Comparison of ENCODE assay signal across 32 cellular contexts in the genomic region with DNA sequence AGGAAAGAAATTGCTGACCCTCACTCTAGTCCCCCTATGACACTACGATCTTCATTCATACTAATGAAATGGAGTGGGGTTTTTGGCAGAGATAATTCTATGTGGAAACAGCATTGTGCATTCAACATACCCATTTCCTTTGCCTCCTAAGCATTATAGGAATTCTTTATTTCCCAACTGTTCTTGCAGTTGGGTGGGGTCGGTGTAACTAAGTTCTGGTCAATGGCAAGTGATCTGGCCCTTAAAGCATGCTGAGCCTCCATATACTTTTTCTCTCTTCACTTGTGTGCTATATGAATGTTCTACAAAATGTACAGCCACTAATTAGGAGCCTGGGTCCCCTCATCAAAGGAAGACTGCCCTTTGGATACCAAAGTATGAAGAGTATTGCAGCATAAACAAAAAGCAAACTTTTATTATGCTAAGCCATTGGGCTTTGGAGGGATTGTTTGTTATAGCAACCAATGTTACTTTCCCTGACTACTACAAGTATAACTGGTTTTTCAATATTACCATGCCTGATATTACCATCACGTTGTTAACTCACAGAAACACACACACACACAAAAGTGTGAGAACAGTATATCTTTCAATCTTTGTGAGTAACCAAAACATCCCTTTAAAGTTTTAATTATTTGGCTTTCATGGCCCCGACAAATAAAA. TPM values are rescaled to one million over a fixed set of nuclear protein-coding genes. Genes with fewer than 3 reads are reported as not detected.
"Had no signal": no experiment of that assay in that cellular context is flagged by ENCODE, and none has a peak within 500 bp of the region (broad histone marks: within the 10 kb centered on the region; RNA-seq: fewer than 3 reads in every experiment).

No MANE protein-coding gene starts in this region.

- H3K27me3 ChIP-seq: Peyer's patch had no signal

- H3K4me3 ChIP-seq: MG63, Peyer's patch had no signal

- DNase-seq: activated B cell treated with CpG ODN at 0.5 μM for 24 hours; activated CD4-positive, alpha-beta T cell treated with anti-CD3 and anti-CD28 coated beads for 4 hours; activated CD4-positive, alpha-beta T cell treated with anti-CD3 and anti-CD28 coated beads, Interleukin-2, amount 50 U/mL, for 1 hour; activated CD4-positive, CD25-positive, alpha-beta regulatory T cell treated with anti-CD3 and anti-CD28 coated beads, Interleukin-2, amount 50 U/mL, for 72 hours; activated CD8-positive, alpha-beta memory T cell treated with anti-CD3 and anti-CD28 coated beads, Interleukin-2, amount 50 U/mL, for 4 hours; activated effector memory CD4-positive, alpha-beta T cell treated with Interleukin-2 at 50 U/mL for 16 hours; activated naive CD4-positive, alpha-beta T cell treated with anti-CD3 and anti-CD28 coated beads, Interleukin-2, amount 10 ng/mL, durations not matched to agents 7 days and 5 days; activated naive CD8-positive, alpha-beta T cell treated with anti-CD3 and anti-CD28 coated beads, Interleukin-2, amount 50 U/mL, for 24 hours; activated T-cell treated with anti-CD3 and anti-CD28 coated beads for 4 hours; activated T-cell treated with anti-CD3 and anti-CD28 coated beads, Interleukin-2, amount 50 U/mL, for 4 hours; anterior cingulate cortex; central memory CD4-positive, alpha-beta T cell; Karpas-422; KBM-7; NCI-H1048; NCI-H1105 treated with DMSO at 0.1 percent for 48 hours; NCI-H1436; NCI-H1694; NCI-H1930; NCI-H2107; NCI-H2171; NCI-H510A; NCI-H526; NCI-H748 treated with DMSO at 0.1 percent for 48 hours; PC-3; Peyer's patch; RPMI8226; SIG-M5; SW 1271; T-helper 9 cell had no signal

- H3K27ac ChIP-seq: Peyer's patch, VCaP had no signal

- H3K36me3 ChIP-seq: MG63, Peyer's patch had no signal

- ATAC-seq: PC-3 had no signal

- H3K4me1 ChIP-seq: Peyer's patch had no signal

- H3K9me3 ChIP-seq: MG63, Peyer's patch had no signal

RNA-seq across cellular contexts. Expression of a gene that starts 9.0 kb away (rescaled TPM):
- total RNA-seq: activated B cell treated with CpG ODN at 0.5 μM for 24 hours, PC-3 had no signal
